In genomic region chr10:124736491-124737136, GRCh38 we compare ENCODE assay signal across 8 cellular contexts. TPM values are rescaled to one million over a fixed set of nuclear protein-coding genes. Genes with fewer than 3 reads are reported as not detected.
A peak's percentile ranks its signal among the peaks of the same experiment; 100 is the strongest.
DNase-seq lines count a peak whose midpoint lies in the region; ATAC-seq and TF ChIP-seq lines count a peak whose summit lies in the region.

No MANE protein-coding gene starts in this region.

- no peak for TF ChIP-seq CTCF in DND-41 (IDR thresholded peaks at IDR 0.05; ENCODE audit: borderline replicate concordance, extremely low read depth, low read length, poor library complexity, severe bottlenecking)
- no peak for TF ChIP-seq CTCF in activated CD8-positive, alpha-beta T cell treated with anti-CD3 and anti-CD28 coated beads for 36 hours (IDR thresholded peaks at IDR 0.05)
- peak in 4 of 12 donors; percentile 21 to 35 (median 28) for TF ChIP-seq CTCF in heart left ventricle (IDR thresholded peaks at IDR 0.05)
- TF ChIP-seq CTCF in prostate gland (IDR thresholded peaks at IDR 0.05) = no peak

- H3K4me3 ChIP-seq in DND-41 (ENCODE audit: low read depth in 1 of 2, low read length in 2 of 2) (no peak overlapping the region), heart left ventricle (peak overlapping the region in 8 of 12 donors; percentile 17 to 34 (median 28)), prostate gland (no peak overlapping the region)

- H3K36me3 ChIP-seq in DND-41 (ENCODE audit: insufficient read depth, low read length) = peaks cover 42% of the 10 kb centered on the region
- no peaks in the 10 kb centered on the region for H3K36me3 ChIP-seq in heart left ventricle
- H3K36me3 ChIP-seq in prostate gland = no peaks in the 10 kb centered on the region

- 16 to 26% (median 22%) methylated on average over 8 to 11 of the region's 11 CpGs for WGBS in heart left ventricle, 4 donors
- WGBS in prostate gland = 24% methylated on average over 11 of the region's 11 CpGs

- H4K20me1 ChIP-seq in DND-41 (ENCODE audit: insufficient read depth, low read length) = peaks cover 67% of the 10 kb centered on the region

- no peaks in the 10 kb centered on the region for H3K9me3 ChIP-seq in DND-41 (ENCODE audit: insufficient read depth, low read length, severe bottlenecking)
- no peaks in the 10 kb centered on the region for H3K9me3 ChIP-seq in heart left ventricle
- no peaks in the 10 kb centered on the region for H3K9me3 ChIP-seq in prostate gland

- CTCF ChIA-PET in activated CD8-positive, alpha-beta T cell treated with anti-CD3 and anti-CD28 coated beads for 36 hours (lab: Charles Lee) = interaction anchor here (0.6 to 2.5 kb wide), 4 partner anchors 16 to 99 kb away, joined by 3 to 13 read pairs (median 4); no protein-coding TSS in a partner anchor

- DNase-seq in DND-41 = no peak
- no peak for DNase-seq in activated CD8-positive, alpha-beta T cell treated with anti-CD3 and anti-CD28 coated beads for 36 hours
- DNase-seq in heart left ventricle = peak; percentile 86 to 94 (median 90)
- DNase-seq in prostate gland (ENCODE audit: low spot score) = peak; percentile 60
- no peak for DNase-seq in SW480 (ENCODE audit: low spot score)
- no peak for DNase-seq in NCI-H446 treated with DMSO at 0.1 percent for 48 hours (lab: John Stamatoyannopoulos, UW)

- H3K4me1 ChIP-seq in DND-41 (ENCODE audit: insufficient read depth, low read length) = peaks cover 99% of the 10 kb centered on the region
- H3K4me1 ChIP-seq in heart left ventricle = peaks cover 59 to 100% (median 98%) of the 10 kb centered on the region in 12 donors
- peaks cover 21% of the 10 kb centered on the region for H3K4me1 ChIP-seq in prostate gland (replicated peaks)

- POLR2A ChIA-PET in activated CD8-positive, alpha-beta T cell treated with anti-CD3 and anti-CD28 coated beads for 36 hours (lab: Charles Lee) = interaction anchor here (1.1 to 7.7 kb wide), 4 partner anchors 12 to 35 kb away, joined by 3 to 39 read pairs (median 5); no protein-coding TSS in a partner anchor

- peaks cover 95% of the 10 kb centered on the region for H3K4me1 Mint-ChIP-seq in activated CD8-positive, alpha-beta T cell treated with anti-CD3 and anti-CD28 coated beads for 36 hours (ENCODE audit: low read depth)

- H3K9ac ChIP-seq in DND-41 (ENCODE audit: low read depth, low read length) = peak overlapping the region; percentile 90

- H3K4me3 Mint-ChIP-seq in activated CD8-positive, alpha-beta T cell treated with anti-CD3 and anti-CD28 coated beads for 36 hours = no peak overlapping the region

- H3K27ac ChIP-seq in DND-41 (ENCODE audit: low read length) (peak overlapping the region; percentile 84), heart left ventricle (peak overlapping the region; percentile 51 to 94 (median 86)), prostate gland (peak overlapping the region; percentile 47 to 53)

- peak overlapping the region; percentile 16 for H3K27ac Mint-ChIP-seq in activated CD8-positive, alpha-beta T cell treated with anti-CD3 and anti-CD28 coated beads for 36 hours

- no peaks in the 10 kb centered on the region for H3K27me3 ChIP-seq in DND-41 (ENCODE audit: insufficient read depth, low read length, poor library complexity)
- no peaks in the 10 kb centered on the region for H3K27me3 ChIP-seq in heart left ventricle
- H3K27me3 ChIP-seq in prostate gland (replicated peaks; ENCODE audit: insufficient read depth) = no peaks in the 10 kb centered on the region

- intact Hi-C loops in activated CD8-positive, alpha-beta T cell treated with anti-CD3 and anti-CD28 coated beads for 36 hours (cut with micrococcal nuclease) = no loop called here
- intact Hi-C loops in heart left ventricle (cut with DNase I) = loop anchor here (2.0 to 10.0 kb wide), 8 partner anchors 14 to 104 kb away; no protein-coding TSS in a partner anchor
- intact Hi-C loops in prostate gland (cut with DNase I) = loop anchor here (5.0 kb wide), 1 partner anchor 104 kb away; no protein-coding TSS in a partner anchor

- H3K4me2 ChIP-seq in DND-41 (ENCODE audit: insufficient read depth, low read length) = peak overlapping the region; percentile 60

- no peak for ATAC-seq in DND-41 (ENCODE audit: insufficient read depth, low read depth)
- no peak for ATAC-seq in activated CD8-positive, alpha-beta T cell treated with anti-CD3 and anti-CD28 coated beads for 36 hours
- ATAC-seq in heart left ventricle = peak; percentile 79 to 90 (median 82)
- no peak for ATAC-seq in HG02798 (IDR thresholded peaks at IDR 0.05; ENCODE audit: poor library complexity, unreplicated experiment)
- ATAC-seq in GM21576 (IDR thresholded peaks at IDR 0.05; ENCODE audit: unreplicated experiment) = no peak

- H3K36me3 Mint-ChIP-seq in activated CD8-positive, alpha-beta T cell treated with anti-CD3 and anti-CD28 coated beads for 36 hours (ENCODE audit: low read depth) = peaks cover 3% of the 10 kb centered on the region

- no peak overlapping the region for H2AFZ ChIP-seq in DND-41 (ENCODE audit: low read depth, low read length)

- H3K27me3 Mint-ChIP-seq in activated CD8-positive, alpha-beta T cell treated with anti-CD3 and anti-CD28 coated beads for 36 hours = peaks cover 1% of the 10 kb centered on the region

- no peaks in the 10 kb centered on the region for H3K9me3 Mint-ChIP-seq in activated CD8-positive, alpha-beta T cell treated with anti-CD3 and anti-CD28 coated beads for 36 hours

- peaks cover 100% of the 10 kb centered on the region for H3K79me2 ChIP-seq in DND-41 (ENCODE audit: insufficient read depth, low read length)

- TF ChIP-seq POLR2A in heart left ventricle (IDR thresholded peaks at IDR 0.05) (no peak), prostate gland (IDR thresholded peaks at IDR 0.05) (no peak)

RNA-seq across cellular contexts. Expression of gene FAM53B, which starts 7.6 kb away (rescaled TPM):
- total RNA-seq in activated CD8-positive, alpha-beta T cell treated with anti-CD3 and anti-CD28 coated beads for 36 hours = 10 to 100 TPM; 15.1 to 18.0 TPM
- total RNA-seq in heart left ventricle = 10 to 100 TPM; 30.2 to 57.7 (median 36.3) TPM
- 10 to 100 TPM; 23.7 to 25.6 TPM for polyA plus RNA-seq in heart left ventricle
- 100 to 1,000 TPM in 1 of 2 donors, 10 to 100 TPM in 1; 28.9 to 101 TPM for total RNA-seq in prostate gland

RNA-seq across cellular contexts. Expression of gene EEF1AKMT2, which starts 55.1 kb away (rescaled TPM):
- 10 to 100 TPM; 24.2 to 25.7 TPM for total RNA-seq in activated CD8-positive, alpha-beta T cell treated with anti-CD3 and anti-CD28 coated beads for 36 hours
- total RNA-seq in heart left ventricle (10 to 100 TPM in 6 of 9 donors, 1 to 10 TPM in 3; 3.6 to 14.8 (median 11.6) TPM), prostate gland (10 to 100 TPM; 15.7 to 20.5 TPM)
- polyA plus RNA-seq in heart left ventricle = 10 to 100 TPM; 10.4 to 10.5 TPM

Comparison
In these comparisons a context has a peak if more than half of its experiments do, and no peak if none do; other contexts are left out.
1. ATAC-seq: peak in heart left ventricle (4 of 4); none in DND-41 (single experiment), activated CD8-positive, alpha-beta T cell treated with anti-CD3 and anti-CD28 coated beads for 36 hours (single experiment), HG02798 (single experiment) and GM21576 (single experiment).
2. DNase-seq: peak in heart left ventricle (5 of 5) and prostate gland (single experiment); none in DND-41 (single experiment), activated CD8-positive, alpha-beta T cell treated with anti-CD3 and anti-CD28 coated beads for 36 hours (single experiment), SW480 (single experiment) and NCI-H446 treated with DMSO at 0.1 percent for 48 hours (single experiment).
3. H3K4me3 ChIP-seq: peak in heart left ventricle (8 of 12); none in DND-41 (0 of 2) and prostate gland (0 of 2).
4. Peak in every context shown above with its lines, with median percentiles within 50 percentile points of each other: H3K27ac ChIP-seq.